Comparison of ENCODE assay signal across 1 cellular context in the genomic region with DNA sequence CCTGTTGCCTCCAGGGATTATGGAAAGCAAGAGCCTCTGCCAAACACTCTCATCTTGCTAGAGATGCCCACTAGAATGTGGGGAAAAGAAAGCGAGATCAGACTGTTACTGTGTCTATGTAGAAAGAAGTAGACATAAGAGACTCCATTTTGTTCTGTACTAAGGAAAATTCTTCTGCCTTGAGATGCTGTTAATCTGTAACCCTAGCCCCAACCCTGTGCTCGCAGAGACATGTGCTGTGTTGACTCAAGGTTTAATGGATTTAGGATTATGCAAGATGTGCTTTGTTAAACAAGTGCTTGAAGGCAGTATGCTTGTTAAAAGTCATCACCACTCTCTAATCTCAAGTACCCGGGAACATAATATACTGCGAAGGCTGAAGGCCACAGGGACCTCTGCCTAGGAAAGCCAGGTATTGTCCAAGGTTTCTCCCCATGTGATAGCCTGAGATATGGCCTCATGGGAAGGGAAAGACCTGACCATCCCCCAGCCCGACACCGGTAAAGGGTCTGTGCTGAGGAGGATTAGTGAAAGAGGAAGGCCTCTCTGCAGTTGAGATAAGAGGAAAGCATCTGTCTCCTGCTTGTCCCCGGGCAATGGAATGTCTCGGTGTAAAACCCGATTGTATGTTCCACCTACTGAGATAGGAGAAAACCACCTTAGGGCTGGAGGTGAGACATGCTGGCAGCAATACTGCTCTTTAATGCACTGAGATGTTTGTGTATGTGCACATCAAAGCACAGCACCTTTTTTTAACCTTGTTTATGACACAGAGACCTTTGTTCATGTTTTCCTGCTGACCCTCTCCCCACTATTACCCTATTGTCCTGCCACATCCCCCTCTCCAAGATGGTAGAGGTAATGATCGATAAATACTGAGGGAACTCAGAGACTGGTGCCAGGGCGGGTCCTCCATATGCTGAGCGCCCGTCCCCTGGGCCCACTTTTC.
TF ChIP-seq lines count a peak whose summit lies in the region.
"Not testable (repeated sequence)": the region's sequence is repeated elsewhere in the genome, so short reads cannot be mapped to it uniquely, and the experiment has no call there.

No MANE protein-coding gene starts in this region.

TF ChIP-seq in HepG2, 621 proteins besides CTCF, POLR2A, EP300 and RAD21 (continues in another document):
- TF ChIP-seq HDAC2 (CRISPR knock-in tag; IDR thresholded peaks at IDR 0.05) = peak; percentile 46; the same call in 1 of the 2 replicates
- TF ChIP-seq ZKSCAN8 (CRISPR knock-in tag; IDR thresholded peaks at IDR 0.05; ENCODE audit: borderline replicate concordance) = 0 out of 2 replicates have a peak, but pooled peaks have one; percentile 22
- not testable (repeated sequence) for TF ChIP-seq SOX6 (IDR thresholded peaks at IDR 0.05); FOXA1 (IDR thresholded peaks at IDR 0.05); NR2F6 (CRISPR knock-in tag; IDR thresholded peaks at IDR 0.05); CREM (CRISPR knock-in tag; IDR thresholded peaks at IDR 0.05); FOXP1 (IDR thresholded peaks at IDR 0.05)
- TF ChIP-seq SOX6 (CRISPR knock-in tag; IDR thresholded peaks at IDR 0.05) = peak; percentile 78
- TF ChIP-seq ETV5 (CRISPR knock-in tag; IDR thresholded peaks at IDR 0.05; ENCODE audit: borderline replicate concordance) = peak; percentile 10; the same call in 1 of the 2 replicates
- 0 out of 2 replicates have a peak, but pooled peaks have one; percentile 45 for TF ChIP-seq MIER2 (CRISPR knock-in tag; IDR thresholded peaks at IDR 0.05)
- TF ChIP-seq FOXJ3 (CRISPR knock-in tag; IDR thresholded peaks at IDR 0.05; ENCODE audit: borderline replicate concordance) = peak; percentile 40; the same call in 1 of the 2 replicates
- TF ChIP-seq MED1 (CRISPR knock-in tag; IDR thresholded peaks at IDR 0.05) = 0 out of 2 replicates have a peak, but pooled peaks have one; percentile 16
- TF ChIP-seq ISL2 (CRISPR knock-in tag; IDR thresholded peaks at IDR 0.05) = peak; percentile 53
- TF ChIP-seq, protein P1, sequence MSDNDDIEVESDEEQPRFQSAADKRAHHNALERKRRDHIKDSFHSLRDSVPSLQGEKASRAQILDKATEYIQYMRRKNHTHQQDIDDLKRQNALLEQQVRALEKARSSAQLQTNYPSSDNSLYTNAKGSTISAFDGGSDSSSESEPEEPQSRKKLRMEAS (IDR thresholded peaks at IDR 0.05) = 0 out of 2 replicates have a peak, but pooled peaks have one; percentile 20
- TF ChIP-seq, protein P2, sequence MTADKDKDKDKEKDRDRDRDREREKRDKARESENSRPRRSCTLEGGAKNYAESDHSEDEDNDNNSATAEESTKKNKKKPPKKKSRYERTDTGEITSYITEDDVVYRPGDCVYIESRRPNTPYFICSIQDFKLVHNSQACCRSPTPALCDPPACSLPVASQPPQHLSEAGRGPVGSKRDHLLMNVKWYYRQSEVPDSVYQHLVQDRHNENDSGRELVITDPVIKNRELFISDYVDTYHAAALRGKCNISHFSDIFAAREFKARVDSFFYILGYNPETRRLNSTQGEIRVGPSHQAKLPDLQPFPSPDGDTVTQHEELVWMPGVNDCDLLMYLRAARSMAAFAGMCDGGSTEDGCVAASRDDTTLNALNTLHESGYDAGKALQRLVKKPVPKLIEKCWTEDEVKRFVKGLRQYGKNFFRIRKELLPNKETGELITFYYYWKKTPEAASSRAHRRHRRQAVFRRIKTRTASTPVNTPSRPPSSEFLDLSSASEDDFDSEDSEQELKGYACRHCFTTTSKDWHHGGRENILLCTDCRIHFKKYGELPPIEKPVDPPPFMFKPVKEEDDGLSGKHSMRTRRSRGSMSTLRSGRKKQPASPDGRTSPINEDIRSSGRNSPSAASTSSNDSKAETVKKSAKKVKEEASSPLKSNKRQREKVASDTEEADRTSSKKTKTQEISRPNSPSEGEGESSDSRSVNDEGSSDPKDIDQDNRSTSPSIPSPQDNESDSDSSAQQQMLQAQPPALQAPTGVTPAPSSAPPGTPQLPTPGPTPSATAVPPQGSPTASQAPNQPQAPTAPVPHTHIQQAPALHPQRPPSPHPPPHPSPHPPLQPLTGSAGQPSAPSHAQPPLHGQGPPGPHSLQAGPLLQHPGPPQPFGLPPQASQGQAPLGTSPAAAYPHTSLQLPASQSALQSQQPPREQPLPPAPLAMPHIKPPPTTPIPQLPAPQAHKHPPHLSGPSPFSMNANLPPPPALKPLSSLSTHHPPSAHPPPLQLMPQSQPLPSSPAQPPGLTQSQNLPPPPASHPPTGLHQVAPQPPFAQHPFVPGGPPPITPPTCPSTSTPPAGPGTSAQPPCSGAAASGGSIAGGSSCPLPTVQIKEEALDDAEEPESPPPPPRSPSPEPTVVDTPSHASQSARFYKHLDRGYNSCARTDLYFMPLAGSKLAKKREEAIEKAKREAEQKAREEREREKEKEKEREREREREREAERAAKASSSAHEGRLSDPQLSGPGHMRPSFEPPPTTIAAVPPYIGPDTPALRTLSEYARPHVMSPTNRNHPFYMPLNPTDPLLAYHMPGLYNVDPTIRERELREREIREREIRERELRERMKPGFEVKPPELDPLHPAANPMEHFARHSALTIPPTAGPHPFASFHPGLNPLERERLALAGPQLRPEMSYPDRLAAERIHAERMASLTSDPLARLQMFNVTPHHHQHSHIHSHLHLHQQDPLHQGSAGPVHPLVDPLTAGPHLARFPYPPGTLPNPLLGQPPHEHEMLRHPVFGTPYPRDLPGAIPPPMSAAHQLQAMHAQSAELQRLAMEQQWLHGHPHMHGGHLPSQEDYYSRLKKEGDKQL (CRISPR knock-in tag; IDR thresholded peaks at IDR 0.05; ENCODE audit: low read depth) = 0 out of 2 replicates have a peak, but pooled peaks have one; percentile 25
- TF ChIP-seq FOXA1 (CRISPR knock-in tag; IDR thresholded peaks at IDR 0.05) = peak; percentile 85
- peak; percentile 97 for TF ChIP-seq PITX1 (CRISPR knock-in tag; IDR thresholded peaks at IDR 0.05)
- TF ChIP-seq NR2F6 (IDR thresholded peaks at IDR 0.05) = 0 out of 2 replicates have a peak, but pooled peaks have one; percentile 28
- 0 out of 2 replicates have a peak, but pooled peaks have one; percentile 27 for TF ChIP-seq RARA (CRISPR knock-in tag; IDR thresholded peaks at IDR 0.05)
- TF ChIP-seq ZNF331 (CRISPR knock-in tag; IDR thresholded peaks at IDR 0.05) = 0 out of 2 replicates have a peak, but pooled peaks have one; percentile 24
- peak; percentile 51 for TF ChIP-seq NCOA2 (CRISPR knock-in tag; IDR thresholded peaks at IDR 0.05)
- TF ChIP-seq TBX2 (CRISPR knock-in tag; IDR thresholded peaks at IDR 0.05; ENCODE audit: borderline replicate concordance) = 0 out of 2 replicates have a peak, but pooled peaks have one; percentile 32
- TF ChIP-seq, protein P3, sequence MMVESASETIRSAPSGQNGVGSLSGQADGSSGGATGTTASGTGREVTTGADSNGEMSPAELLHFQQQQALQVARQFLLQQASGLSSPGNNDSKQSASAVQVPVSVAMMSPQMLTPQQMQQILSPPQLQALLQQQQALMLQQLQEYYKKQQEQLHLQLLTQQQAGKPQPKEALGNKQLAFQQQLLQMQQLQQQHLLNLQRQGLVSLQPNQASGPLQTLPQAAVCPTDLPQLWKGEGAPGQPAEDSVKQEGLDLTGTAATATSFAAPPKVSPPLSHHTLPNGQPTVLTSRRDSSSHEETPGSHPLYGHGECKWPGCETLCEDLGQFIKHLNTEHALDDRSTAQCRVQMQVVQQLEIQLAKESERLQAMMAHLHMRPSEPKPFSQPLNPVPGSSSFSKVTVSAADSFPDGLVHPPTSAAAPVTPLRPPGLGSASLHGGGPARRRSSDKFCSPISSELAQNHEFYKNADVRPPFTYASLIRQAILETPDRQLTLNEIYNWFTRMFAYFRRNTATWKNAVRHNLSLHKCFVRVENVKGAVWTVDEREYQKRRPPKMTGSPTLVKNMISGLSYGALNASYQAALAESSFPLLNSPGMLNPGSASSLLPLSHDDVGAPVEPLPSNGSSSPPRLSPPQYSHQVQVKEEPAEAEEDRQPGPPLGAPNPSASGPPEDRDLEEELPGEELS (CRISPR knock-in tag; IDR thresholded peaks at IDR 0.05) = peak; percentile 22; the same call in 1 of the 2 replicates
- TF ChIP-seq CEBPG (CRISPR knock-in tag; IDR thresholded peaks at IDR 0.05) = peak; percentile 70
- TF ChIP-seq PHF21A (CRISPR knock-in tag; IDR thresholded peaks at IDR 0.05) = peak; percentile 30; the same call in 1 of the 2 replicates
- TF ChIP-seq SOX5 (CRISPR knock-in tag; IDR thresholded peaks at IDR 0.05; ENCODE audit: borderline replicate concordance) = peak; percentile 62; the same call in 1 of the 2 replicates
- TF ChIP-seq, protein P4, sequence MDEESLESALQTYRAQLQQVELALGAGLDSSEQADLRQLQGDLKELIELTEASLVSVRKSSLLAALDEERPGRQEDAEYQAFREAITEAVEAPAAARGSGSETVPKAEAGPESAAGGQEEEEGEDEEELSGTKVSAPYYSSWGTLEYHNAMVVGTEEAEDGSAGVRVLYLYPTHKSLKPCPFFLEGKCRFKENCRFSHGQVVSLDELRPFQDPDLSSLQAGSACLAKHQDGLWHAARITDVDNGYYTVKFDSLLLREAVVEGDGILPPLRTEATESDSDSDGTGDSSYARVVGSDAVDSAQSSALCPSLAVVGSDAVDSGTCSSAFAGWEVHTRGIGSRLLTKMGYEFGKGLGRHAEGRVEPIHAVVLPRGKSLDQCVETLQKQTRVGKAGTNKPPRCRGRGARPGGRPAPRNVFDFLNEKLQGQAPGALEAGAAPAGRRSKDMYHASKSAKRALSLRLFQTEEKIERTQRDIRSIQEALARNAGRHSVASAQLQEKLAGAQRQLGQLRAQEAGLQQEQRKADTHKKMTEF (CRISPR knock-in tag; IDR thresholded peaks at IDR 0.05) = peak; percentile 35; the same call in 1 of the 2 replicates
- TF ChIP-seq RXRB (CRISPR knock-in tag; IDR thresholded peaks at IDR 0.05; ENCODE audit: borderline replicate concordance) = 0 out of 2 replicates have a peak, but pooled peaks have one; percentile 26
- 0 out of 2 replicates have a peak, but pooled peaks have one; percentile 37 for TF ChIP-seq HOXA3 (CRISPR knock-in tag; IDR thresholded peaks at IDR 0.05)
- peak; percentile 21; the same call in 1 of the 2 replicates for TF ChIP-seq CREM (IDR thresholded peaks at IDR 0.05)
- TF ChIP-seq CEBPB (IDR thresholded peaks at IDR 0.05; ENCODE audit: borderline replicate concordance, low read depth, low read length) = peak; percentile 25; the same call in 1 of the 2 replicates
- TF ChIP-seq ZFY (CRISPR knock-in tag; IDR thresholded peaks at IDR 0.05) = peak; percentile 17; the same call in 1 of the 2 replicates
- peak; percentile 29 for TF ChIP-seq HNF4A (CRISPR knock-in tag; IDR thresholded peaks at IDR 0.05)
- TF ChIP-seq, protein P5, sequence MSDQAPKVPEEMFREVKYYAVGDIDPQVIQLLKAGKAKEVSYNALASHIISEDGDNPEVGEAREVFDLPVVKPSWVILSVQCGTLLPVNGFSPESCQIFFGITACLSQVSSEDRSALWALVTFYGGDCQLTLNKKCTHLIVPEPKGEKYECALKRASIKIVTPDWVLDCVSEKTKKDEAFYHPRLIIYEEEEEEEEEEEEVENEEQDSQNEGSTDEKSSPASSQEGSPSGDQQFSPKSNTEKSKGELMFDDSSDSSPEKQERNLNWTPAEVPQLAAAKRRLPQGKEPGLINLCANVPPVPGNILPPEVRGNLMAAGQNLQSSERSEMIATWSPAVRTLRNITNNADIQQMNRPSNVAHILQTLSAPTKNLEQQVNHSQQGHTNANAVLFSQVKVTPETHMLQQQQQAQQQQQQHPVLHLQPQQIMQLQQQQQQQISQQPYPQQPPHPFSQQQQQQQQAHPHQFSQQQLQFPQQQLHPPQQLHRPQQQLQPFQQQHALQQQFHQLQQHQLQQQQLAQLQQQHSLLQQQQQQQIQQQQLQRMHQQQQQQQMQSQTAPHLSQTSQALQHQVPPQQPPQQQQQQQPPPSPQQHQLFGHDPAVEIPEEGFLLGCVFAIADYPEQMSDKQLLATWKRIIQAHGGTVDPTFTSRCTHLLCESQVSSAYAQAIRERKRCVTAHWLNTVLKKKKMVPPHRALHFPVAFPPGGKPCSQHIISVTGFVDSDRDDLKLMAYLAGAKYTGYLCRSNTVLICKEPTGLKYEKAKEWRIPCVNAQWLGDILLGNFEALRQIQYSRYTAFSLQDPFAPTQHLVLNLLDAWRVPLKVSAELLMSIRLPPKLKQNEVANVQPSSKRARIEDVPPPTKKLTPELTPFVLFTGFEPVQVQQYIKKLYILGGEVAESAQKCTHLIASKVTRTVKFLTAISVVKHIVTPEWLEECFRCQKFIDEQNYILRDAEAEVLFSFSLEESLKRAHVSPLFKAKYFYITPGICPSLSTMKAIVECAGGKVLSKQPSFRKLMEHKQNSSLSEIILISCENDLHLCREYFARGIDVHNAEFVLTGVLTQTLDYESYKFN (CRISPR knock-in tag; conservative IDR thresholded peaks at IDR 0.05) = peak; percentile 23; the same call in 1 of the 2 replicates
- peak; percentile 22; the same call in 1 of the 2 replicates for TF ChIP-seq SOX13 (IDR thresholded peaks at IDR 0.05)
- peak in 1 of 2 experiments; percentile 84; a peak in 2 of 4 replicates for TF ChIP-seq SOX13 (CRISPR knock-in tag; conservative IDR thresholded peaks at IDR 0.05 in 1 of 2, IDR thresholded peaks at IDR 0.05 in 1 of 2)
- peak; percentile 16; the same call in 1 of the 2 replicates for TF ChIP-seq FOSL2 (CRISPR knock-in tag; IDR thresholded peaks at IDR 0.05)
- TF ChIP-seq, protein P6, sequence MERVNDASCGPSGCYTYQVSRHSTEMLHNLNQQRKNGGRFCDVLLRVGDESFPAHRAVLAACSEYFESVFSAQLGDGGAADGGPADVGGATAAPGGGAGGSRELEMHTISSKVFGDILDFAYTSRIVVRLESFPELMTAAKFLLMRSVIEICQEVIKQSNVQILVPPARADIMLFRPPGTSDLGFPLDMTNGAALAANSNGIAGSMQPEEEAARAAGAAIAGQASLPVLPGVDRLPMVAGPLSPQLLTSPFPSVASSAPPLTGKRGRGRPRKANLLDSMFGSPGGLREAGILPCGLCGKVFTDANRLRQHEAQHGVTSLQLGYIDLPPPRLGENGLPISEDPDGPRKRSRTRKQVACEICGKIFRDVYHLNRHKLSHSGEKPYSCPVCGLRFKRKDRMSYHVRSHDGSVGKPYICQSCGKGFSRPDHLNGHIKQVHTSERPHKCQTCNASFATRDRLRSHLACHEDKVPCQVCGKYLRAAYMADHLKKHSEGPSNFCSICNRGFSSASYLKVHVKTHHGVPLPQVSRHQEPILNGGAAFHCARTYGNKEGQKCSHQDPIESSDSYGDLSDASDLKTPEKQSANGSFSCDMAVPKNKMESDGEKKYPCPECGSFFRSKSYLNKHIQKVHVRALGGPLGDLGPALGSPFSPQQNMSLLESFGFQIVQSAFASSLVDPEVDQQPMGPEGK (CRISPR knock-in tag; IDR thresholded peaks at IDR 0.05) = peak; percentile 26; the same call in 1 of the 2 replicates
- peak; percentile 84 for TF ChIP-seq FOXA3 (CRISPR knock-in tag; IDR thresholded peaks at IDR 0.05)
- peak; percentile 65; the same call in 1 of the 2 replicates for TF ChIP-seq BCL6 (CRISPR knock-in tag; IDR thresholded peaks at IDR 0.05)
- TF ChIP-seq FOXP1 (CRISPR knock-in tag; IDR thresholded peaks at IDR 0.05) = peak; percentile 33; the same call in 1 of the 2 replicates
